In genomic region chr13:29361716-29362115, GRCh38 we compare ENCODE assay signal across 31 cellular contexts.
"Had no signal": no experiment of that assay in that cellular context is flagged by ENCODE, and none has a peak within 500 bp of the region (broad histone marks: within the 10 kb centered on the region; RNA-seq: fewer than 3 reads in every experiment).

No MANE protein-coding gene starts in this region.

- H3K4me1 ChIP-seq: Peyer's patch had no signal

- FAIRE-seq: bronchial epithelial cell, TTC549 had no signal

- H3K9me3 ChIP-seq: Peyer's patch had no signal

- ATAC-seq: activated CD4-positive, alpha-beta T cell treated with anti-CD3 and anti-CD28 coated beads for 36 hours; activated CD4-positive, CD25-positive, alpha-beta regulatory T cell treated with anti-CD3 and anti-CD28 coated beads, Interleukin-2, amount 50 U/mL, for 24 hours; activated CD8-positive, alpha-beta T cell treated with anti-CD3 and anti-CD28 coated beads, Interleukin-2, amount 10 ng/mL, durations not matched to agents 7 days and 5 days; PC-3; WTC11 had no signal

- H3K27ac ChIP-seq: Peyer's patch, SK-N-MC had no signal

- DNase-seq: activated CD4-positive, alpha-beta T cell treated with anti-CD3 and anti-CD28 coated beads for 36 hours; activated CD4-positive, alpha-beta T cell treated with anti-CD3 and anti-CD28 coated beads, Interleukin-2, amount 10 ng/mL, durations not matched to agents 7 days and 5 days; activated CD4-positive, alpha-beta T cell treated with anti-CD3 and anti-CD28 coated beads, Interleukin-2, amount 50 U/mL, for 48 hours; activated CD8-positive, alpha-beta T cell treated with anti-CD3 and anti-CD28 coated beads, Interleukin-2, amount 10 ng/mL, durations not matched to agents 7 days and 5 days; activated gamma-delta T cell; activated naive CD4-positive, alpha-beta T cell treated with Interleukin-2 at 50 U/mL for 16 hours; activated naive CD8-positive, alpha-beta T cell treated with anti-CD3 and anti-CD28 coated beads, Interleukin-2, amount 10 ng/mL, durations not matched to agents 7 days and 5 days; activated T-cell treated with anti-CD3 and anti-CD28 coated beads, Interleukin-2, amount 50 U/mL, for 24 hours; anterior cingulate cortex; caudate nucleus; Kasumi-1; KG1; MM.1S; MV-4-11; NCI-H1092; NCI-H1436 treated with DMSO at 0.1 percent for 48 hours; NCI-H1694 treated with DMSO at 0.1 percent for 48 hours; NCI-H2029; NCI-H2171; NCI-H510A; NCI-H526; NCI-H748 treated with DMSO at 0.1 percent for 48 hours; NK-92 treated with Interleukin-12 subunit alpha and Interleukin-12 subunit beta, amount 100 ng/mL, for 24 hours; PC-3; Peyer's patch; Right ventricle myocardium superior had no signal

- H3K27me3 ChIP-seq: Peyer's patch had no signal

- H3K36me3 ChIP-seq: Peyer's patch had no signal

- H3K4me3 ChIP-seq: Peyer's patch, SK-N-MC had no signal
